In the genomic region with DNA sequence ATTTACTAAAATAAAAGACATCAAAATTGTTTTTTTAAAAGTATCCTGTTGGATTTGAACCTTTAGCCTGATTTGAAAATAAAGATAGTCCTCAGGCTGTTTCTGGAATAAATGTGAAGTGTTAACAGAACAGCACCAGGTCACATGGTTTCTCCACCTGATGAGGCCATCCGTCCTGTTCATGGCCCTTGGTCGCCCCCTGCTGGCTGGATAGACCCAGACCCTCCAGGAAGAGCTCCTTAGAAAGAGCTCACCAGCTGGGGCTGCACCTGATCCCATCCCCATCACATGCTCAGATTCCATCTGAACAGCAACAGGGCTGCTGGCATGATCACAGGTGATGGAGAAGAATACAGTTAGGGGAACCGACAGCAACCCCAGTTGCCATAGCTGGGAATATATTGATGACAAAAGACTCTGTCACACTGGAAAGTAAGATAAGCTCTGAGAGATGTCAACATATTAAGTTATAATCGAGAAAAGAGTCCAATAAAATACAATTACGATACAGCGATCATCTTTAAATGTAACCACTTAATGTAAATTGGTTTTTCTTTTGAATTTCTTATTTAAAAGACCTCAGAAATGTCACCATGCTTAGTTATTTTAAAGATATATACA, we compare ENCODE assay signal across 9 cellular contexts. TPM values are rescaled to one million over a fixed set of nuclear protein-coding genes. Genes with fewer than 3 reads are reported as not detected.
DNase-seq lines count a peak whose midpoint lies in the region; ATAC-seq and TF ChIP-seq lines count a peak whose summit lies in the region.
"Had no signal": no experiment of that assay in that cellular context is flagged by ENCODE, and none has a peak within 500 bp of the region (broad histone marks: within the 10 kb centered on the region; RNA-seq: fewer than 3 reads in every experiment).

No MANE protein-coding gene starts in this region.

- no peak overlapping the region for H3K27ac ChIP-seq in heart left ventricle

- ATAC-seq in HG02678 (IDR thresholded peaks at IDR 0.05; ENCODE audit: unreplicated experiment) = peak; percentile 100
- peak in 3 of 4 donors; percentile 76 to 85 (median 77) for ATAC-seq in heart left ventricle

- no peak overlapping the region for H3K4me3 ChIP-seq in heart left ventricle

- intact Hi-C loops in heart left ventricle (cut with DNase I) = loop anchor here in 3 of 10 donors (5.0 to 10.0 kb wide), 2 partner anchors 93 to 96 kb away; no protein-coding TSS in a partner anchor

- in situ Hi-C loops in GM13976 (cut with MboI; ENCODE audit: low sequenced_read_pairs, unreplicated experiment) = no loop called here

- H3K27me3 ChIP-seq in heart left ventricle = no peaks in the 10 kb centered on the region

- WGBS in heart left ventricle, 4 donors = 35 to 40% (median 38%) methylated on average over 6 of the region's 6 CpGs

- H3K36me3 ChIP-seq in heart left ventricle = no peaks in the 10 kb centered on the region

- no peak for TF ChIP-seq POLR2A in heart left ventricle (IDR thresholded peaks at IDR 0.05)

- no peaks in the 10 kb centered on the region for H3K4me1 ChIP-seq in heart left ventricle

- DNase-seq in GM13976 (ENCODE audit: low spot score) (peak; percentile 78), NCI-H1092 treated with DMSO at 0.1 percent for 48 hours (lab: John Stamatoyannopoulos, UW) (peak; percentile 83), SW480 (ENCODE audit: low spot score) (peak; percentile 83), heart left ventricle (peak; percentile 74 to 89 (median 81)), retina (peak; percentile 71), KG1 (lab: John Stamatoyannopoulos, UW) (no peak)
- peak; percentile 87 for DNase-seq in activated naive CD8-positive, alpha-beta T cell treated with anti-CD3 and anti-CD28 coated beads, Interleukin-2, amount 50 U/mL, for 16 hours (ENCODE audit: low read depth, low spot score)

- no peaks in the 10 kb centered on the region for H3K9me3 ChIP-seq in heart left ventricle

- TF ChIP-seq CTCF in GM13976 (IDR thresholded peaks at IDR 0.05; ENCODE audit: borderline replicate concordance, control extremely low read depth, extremely low read depth, insufficient read depth, missing control alignments) = peak; percentile 81
- peak; percentile 65 to 85 (median 76) for TF ChIP-seq CTCF in heart left ventricle (IDR thresholded peaks at IDR 0.05)

RNA-seq across cellular contexts. Expression of a gene that starts 4.8 kb away (rescaled TPM):
- total RNA-seq in heart left ventricle = not detected
- not detected for polyA plus RNA-seq in heart left ventricle
- polyA plus RNA-seq: thymus had no signal

RNA-seq across cellular contexts. Expression of a gene that starts 18.4 kb away (rescaled TPM):
- not detected for total RNA-seq in heart left ventricle
- polyA plus RNA-seq in heart left ventricle = not detected
- polyA plus RNA-seq: thymus had no signal

RNA-seq across cellular contexts. Expression of a gene that starts 41.7 kb away (rescaled TPM):
- not detected for total RNA-seq in heart left ventricle
- polyA plus RNA-seq in heart left ventricle = not detected
- polyA plus RNA-seq: thymus had no signal

RNA-seq across cellular contexts. Expression of a gene that starts 55.4 kb away (rescaled TPM):
- total RNA-seq in heart left ventricle = 1 to 10 TPM in 2 of 9 donors, under 1 TPM in 3, not detected in 4; 0.08 to 2.6 (median 0.25) TPM
- polyA plus RNA-seq in heart left ventricle = under 1 TPM; 0.03 to 0.27 TPM

RNA-seq across cellular contexts. Expression of a gene that starts 58.2 kb away (rescaled TPM):
- not detected for total RNA-seq in heart left ventricle
- not detected for polyA plus RNA-seq in heart left ventricle
